ENCODE assay signal across 33 cellular contexts in the genomic region with DNA sequence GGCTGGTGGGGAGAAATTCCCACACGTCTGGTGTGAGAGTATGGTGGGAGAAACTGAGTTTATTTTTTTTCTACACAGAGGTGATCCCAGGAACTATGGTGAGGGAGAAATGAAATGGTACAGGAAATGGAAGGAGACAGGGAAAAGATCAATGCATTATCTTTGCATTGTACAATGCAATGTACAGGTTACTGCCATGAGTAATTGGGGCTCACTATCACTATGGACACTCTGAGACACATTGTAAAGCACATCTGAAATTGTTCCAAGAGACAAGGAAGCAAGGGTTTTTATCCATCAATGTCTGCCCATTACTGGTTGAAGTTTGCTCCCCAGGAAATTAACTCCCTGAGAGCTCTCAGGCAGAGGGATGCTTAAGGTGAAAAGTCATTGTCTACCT. TPM values are rescaled to one million over a fixed set of nuclear protein-coding genes. Genes with fewer than 3 reads are reported as not detected.
A peak's percentile ranks its signal among the peaks of the same experiment; 100 is the strongest.
DNase-seq lines count a peak whose midpoint lies in the region; ATAC-seq, FAIRE-seq and TF ChIP-seq lines count a peak whose summit lies in the region.
"Had no signal": no experiment of that assay in that cellular context is flagged by ENCODE, and none has a peak within 500 bp of the region (broad histone marks: within the 10 kb centered on the region; RNA-seq: fewer than 3 reads in every experiment).

No MANE protein-coding gene starts in this region.

- no peak for TF ChIP-seq RAD21 in HepG2 (CRISPR knock-in tag; IDR thresholded peaks at IDR 0.05)

- TF ChIP-seq CTCF in HepG2 (CRISPR knock-in tag; IDR thresholded peaks at IDR 0.05) = no peak
- no peak for TF ChIP-seq CTCF in right lobe of liver (IDR thresholded peaks at IDR 0.05)

- H4K20me1 ChIP-seq in HepG2 (ENCODE audit: insufficient read depth, low read length) = no peaks in the 10 kb centered on the region
- H4K20me1 ChIP-seq: BLaER1; BLaER1 treated with 17β-estradiol and CSF1 and Interleukin-3, amounts not matched to agents 10 nM and 100 nM had no signal

- no peak for FAIRE-seq in HepG2 (lab: Jason Lieb, UNC)
- FAIRE-seq in small intestine (lab: Jason Lieb, UNC) = no peak
- FAIRE-seq: A204.1, A549, D721Med had no signal

- peaks cover 0 to 2% of the 10 kb centered on the region in 2 experiments; a peak in 2 of 5 replicates for H3K27me3 ChIP-seq in HepG2 (ENCODE audit: control insufficient read depth in 1 of 2, insufficient read depth in 2 of 2, low read length in 2 of 2)
- no peaks in the 10 kb centered on the region for H3K27me3 ChIP-seq in right lobe of liver
- no peaks in the 10 kb centered on the region for H3K27me3 ChIP-seq in small intestine (ENCODE audit: control insufficient read depth in 2 of 2, insufficient read depth in 2 of 2, low read length in 2 of 2)
- H3K27me3 ChIP-seq: BE2C; BLaER1; BLaER1 treated with 17β-estradiol and CSF1 and Interleukin-3, amounts not matched to agents 10 nM and 100 nM had no signal

- ATAC-seq in HepG2 = peak; percentile 54; the same call in 2 of the 3 replicates
- no peak for ATAC-seq in right lobe of liver
- ATAC-seq in GM21367 (IDR thresholded peaks at IDR 0.05; ENCODE audit: unreplicated experiment) = no peak
- ATAC-seq: A549; CD8-positive, alpha-beta T cell had no signal

- DNase-seq in HepG2 (ENCODE audit: low spot score) (no peak), right lobe of liver (no peak), small intestine (peak; percentile 65)
- DNase-seq: 8988T; ACHN; AML-193; BE2C; C1 segment of cervical spinal cord; Caco-2; Calu3; CD4-positive, alpha-beta memory T cell; CD4-positive, alpha-beta T cell; CD4-positive, CD25-positive, alpha-beta regulatory T cell; CD8-positive, alpha-beta memory T cell; CD8-positive, alpha-beta T cell; COR-L47; DMS 273 treated with DMSO at 0.1 percent for 48 hours; DMS153; DMS53; DMS79; DMS79 treated with DMSO at 0.1 percent for 48 hours; DND-41; EL had no signal

- H2AFZ ChIP-seq in HepG2 (ENCODE audit: low read length) = no peak overlapping the region

- no peak overlapping the region for H3K4me3 ChIP-seq in HepG2 (replicated peaks in 1 of 3; ENCODE audit: insufficient read depth in 1 of 3, low read depth in 2 of 3, low read length in 3 of 3)
- no peak overlapping the region for H3K4me3 ChIP-seq in right lobe of liver
- H3K4me3 ChIP-seq in small intestine (ENCODE audit: low read depth in 1 of 2, low read length in 2 of 2) = no peak overlapping the region
- H3K4me3 ChIP-seq: A549; BLaER1; BLaER1 treated with 17β-estradiol and CSF1 and Interleukin-3, amounts not matched to agents 10 nM and 100 nM had no signal

- no peak overlapping the region for H3K9ac ChIP-seq in HepG2 (ENCODE audit: insufficient read depth, low read depth, low read length)
- H3K9ac ChIP-seq: BLaER1; BLaER1 treated with 17β-estradiol and CSF1 and Interleukin-3, amounts not matched to agents 10 nM and 100 nM had no signal

- CTCF ChIA-PET in HepG2 (lab: Yijun Ruan, JAX; ENCODE audit: low intra/inter-chr PET ratio, low total read pairs) = no interaction called here

- POLR2A ChIA-PET in HepG2 (lab: Yijun Ruan, JAX) = no interaction called here

- no peak for TF ChIP-seq POLR2A in HepG2 (IDR thresholded peaks at IDR 0.05; ENCODE audit: insufficient read depth in 1 of 2, low read depth in 2 of 2, low read length in 2 of 2)
- no peak for TF ChIP-seq POLR2A in right lobe of liver (IDR thresholded peaks at IDR 0.05)

- H3K9me3 ChIP-seq in HepG2 (ENCODE audit: low read length) (no peaks in the 10 kb centered on the region), right lobe of liver (no peaks in the 10 kb centered on the region), small intestine (ENCODE audit: control insufficient read depth, low read depth) (no peaks in the 10 kb centered on the region)
- H3K9me3 ChIP-seq: A549; BE2C; BLaER1; BLaER1 treated with 17β-estradiol and CSF1 and Interleukin-3, amounts not matched to agents 10 nM and 100 nM; Caco-2 had no signal

- H3K4me1 ChIP-seq in HepG2 (ENCODE audit: insufficient read depth, low read length) (no peaks in the 10 kb centered on the region), right lobe of liver (no peaks in the 10 kb centered on the region), small intestine (ENCODE audit: control insufficient read depth in 2 of 2, insufficient read depth in 1 of 2, low read depth in 1 of 2, low read length in 1 of 2) (no peaks in the 10 kb centered on the region)
- H3K4me1 ChIP-seq: A549, BE2C, BLaER1, Caco-2 had no signal

- TF ChIP-seq EP300 in HepG2 (IDR thresholded peaks at IDR 0.05; ENCODE audit: low read depth in 2 of 2, low read length in 2 of 2) = no peak
- no peak for TF ChIP-seq EP300 in HepG2 (CRISPR knock-in tag; IDR thresholded peaks at IDR 0.05; ENCODE audit: borderline replicate concordance)

- intact Hi-C loops in HepG2 (cut with micrococcal nuclease; ENCODE audit: unreplicated experiment) = no loop called here
- intact Hi-C loops in right lobe of liver (cut with DNase I) = no loop called here

- WGBS in HepG2 (ENCODE audit: low lambda C conversion rate) = 9% methylated on average over 1 of the region's 1 CpG
- WGBS in right lobe of liver (ENCODE audit: insufficient coverage, low coverage, low lambda C conversion rate, missing lambda C conversion rate) = no CpG with 5 or more reads among the region's 1 CpG
- WGBS in small intestine, 3 donors = 83 to 87% (median 86%) methylated on average over 1 of the region's 1 CpG

- H3K27ac ChIP-seq in HepG2 (ENCODE audit: extremely low read length, insufficient read depth, low read length) (no peak overlapping the region), right lobe of liver (no peak overlapping the region), small intestine (ENCODE audit: low read depth in 1 of 2, low read length in 1 of 2) (no peak overlapping the region)
- H3K27ac ChIP-seq: 22Rv1; A549; BLaER1; BLaER1 treated with 17β-estradiol and CSF1 and Interleukin-3, amounts not matched to agents 10 nM and 100 nM; C4-2B had no signal

- BruUV-seq in HepG2 (replicated peaks; lab: Mats Ljungman, UMichigan) = no TSS peak

- in situ Hi-C loops in HepG2 (cut with HindIII; ENCODE audit: extremely low pct_ligation_motif_present, low pct_unique_long_range_greater_than_20kb) = no loop called here

- H3K79me2 ChIP-seq in HepG2 (ENCODE audit: insufficient read depth, low read length) = no peaks in the 10 kb centered on the region

- H3K4me2 ChIP-seq in HepG2 (ENCODE audit: low read depth, low read length) = no peak overlapping the region
- H3K4me2 ChIP-seq: A549; BLaER1; BLaER1 treated with 17β-estradiol and CSF1 and Interleukin-3, amounts not matched to agents 10 nM and 100 nM had no signal

- H3K36me3 ChIP-seq in HepG2 (replicated peaks in 1 of 2; ENCODE audit: control insufficient read depth in 1 of 2, insufficient read depth in 2 of 2, low read length in 2 of 2) (no peaks in the 10 kb centered on the region), right lobe of liver (no peaks in the 10 kb centered on the region), small intestine (ENCODE audit: control insufficient read depth in 2 of 2, insufficient read depth in 2 of 2, low read length in 2 of 2) (no peaks in the 10 kb centered on the region)
- H3K36me3 ChIP-seq: BE2C; BLaER1; BLaER1 treated with 17β-estradiol and CSF1 and Interleukin-3, amounts not matched to agents 10 nM and 100 nM had no signal

TF ChIP-seq in HepG2, 621 proteins besides CTCF, POLR2A, EP300 and RAD21:
- no peak for TF ChIP-seq NR1H2 (CRISPR knock-in tag; IDR thresholded peaks at IDR 0.05; ENCODE audit: borderline replicate concordance, low read depth)
- TF ChIP-seq ZNF317 (CRISPR knock-in tag; IDR thresholded peaks at IDR 0.05) = 0 out of 2 replicates have a peak, but pooled peaks have one; percentile 23

RNA-seq across cellular contexts. Expression of gene FAM184A, which starts 21.7 kb away (rescaled TPM):
- 16.0 and 18.0 TPM in 2 replicates for total RNA-seq in HepG2 (2016; rRNA removed; fragmentation: Illumina TruSeq; extraction: Trizol)
- total RNA-seq in HepG2 (2016; cell fraction: cytosol; rRNA removed; fragmentation: Illumina TruSeq; extraction: Trizol; ENCODE audit: low read depth) = 4.4 and 5.4 TPM in 2 replicates
- total RNA-seq in HepG2 (2016; cell fraction: insoluble cytoplasmic fraction; rRNA removed; fragmentation: Illumina TruSeq; extraction: Trizol) = 16.1 and 16.7 TPM in 2 replicates
- total RNA-seq in HepG2 (2016; cell fraction: membrane; rRNA removed; fragmentation: Illumina TruSeq; extraction: Trizol) = 7.8 and 11.8 TPM in 2 replicates
- total RNA-seq in HepG2 (2016; cell fraction: nucleus; rRNA removed; fragmentation: Illumina TruSeq; extraction: Trizol) = 29.6 and 31.1 TPM in 2 replicates
- 6.5 and 7.0 TPM in 2 replicates for polyA plus RNA-seq in HepG2 (2011; rRNA removed)
- polyA plus RNA-seq in HepG2 (2011; cell fraction: cytosol; rRNA removed) = 2.1 and 3.1 TPM in 2 replicates
- 4.9 and 7.2 TPM in 2 replicates for polyA plus RNA-seq in HepG2 (2011; cell fraction: nucleus; rRNA removed)
- 6.3 and 6.4 TPM in 2 replicates for polyA plus RNA-seq in HepG2 (2012)
- 2.1 and 2.3 TPM in 2 replicates for polyA plus RNA-seq in HepG2 (2016; cell fraction: cytosol; fragmentation: Illumina TruSeq; extraction: Trizol; ENCODE audit: low read depth)
- polyA plus RNA-seq in HepG2 (2016; cell fraction: insoluble cytoplasmic fraction; fragmentation: Illumina TruSeq; extraction: Trizol; ENCODE audit: low read depth) = 14.2 and 15.0 TPM in 2 replicates
- 4.0 and 5.0 TPM in 2 replicates for polyA plus RNA-seq in HepG2 (2016; cell fraction: membrane; fragmentation: Illumina TruSeq; extraction: Trizol; ENCODE audit: low read depth)
- 23.3 and 27.1 TPM in 2 replicates for polyA plus RNA-seq in HepG2 (2016; cell fraction: nucleus; fragmentation: Illumina TruSeq; extraction: Trizol; ENCODE audit: insufficient read depth, low read depth)
- 1.5 TPM in 1 of 2 replicates, not detected in the other for polyA minus RNA-seq in HepG2 (2011; rRNA and poly(A)+ RNA removed; ENCODE audit: low replicate concordance)
- polyA minus RNA-seq in HepG2 (2011; cell fraction: cytosol; rRNA and poly(A)+ RNA removed) = 2.9 and 3.9 TPM in 2 replicates
- polyA minus RNA-seq in HepG2 (2011; cell fraction: nucleus; rRNA and poly(A)+ RNA removed) = 17.5 and 24.4 TPM in 2 replicates
- total RNA-seq in right lobe of liver = 1 to 10 TPM; 2.5 to 5.0 (median 3.2) TPM
- polyA plus RNA-seq in small intestine = 1 to 10 TPM; 1.8 to 6.3 (median 2.4) TPM
- polyA plus RNA-seq: BJ, CD14-positive monocyte had no signal
